Comparison of ENCODE assay signal across 8 cellular contexts in the genomic region with DNA sequence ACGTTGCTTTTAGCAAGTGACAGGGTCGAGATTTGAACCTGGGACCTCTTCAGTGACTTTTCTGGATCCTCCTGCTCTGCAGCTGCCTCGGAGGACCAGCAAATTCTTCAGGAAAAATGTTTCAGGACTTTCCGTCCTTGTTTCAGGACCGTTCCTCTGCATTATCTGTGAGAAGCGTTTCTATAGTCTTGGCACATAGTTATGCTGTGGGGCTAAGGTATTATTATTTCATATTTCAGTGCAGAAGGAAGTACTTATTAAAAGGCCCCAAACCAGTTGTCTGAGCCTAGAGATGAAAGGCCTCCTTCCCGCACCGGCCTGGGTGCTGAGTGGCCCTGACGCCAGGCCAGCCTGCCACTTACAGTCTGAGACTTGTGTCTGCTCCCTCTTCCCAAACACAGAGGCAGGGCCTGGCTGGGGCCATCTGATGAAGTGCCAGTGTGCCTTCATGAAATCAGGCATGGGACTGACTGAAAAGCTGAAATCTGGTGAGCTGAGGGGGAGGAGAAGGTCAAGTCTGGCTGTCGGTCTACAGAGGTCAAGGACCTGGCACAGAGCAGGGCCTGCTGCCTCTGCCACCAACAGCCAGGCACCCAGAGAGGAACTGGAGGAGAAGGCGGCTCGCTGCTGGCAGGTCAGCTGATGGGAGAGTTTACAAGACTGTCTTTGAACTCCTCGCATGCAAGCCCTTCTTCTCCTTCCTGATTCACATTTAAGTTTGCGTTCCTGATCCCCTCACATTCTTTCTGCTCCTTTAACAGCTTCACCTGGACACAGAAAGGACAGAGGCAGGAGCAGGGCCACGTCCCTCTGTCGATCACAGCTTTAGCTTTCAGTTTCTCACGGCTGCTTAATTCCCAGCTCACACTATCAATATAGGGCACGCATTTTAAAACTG. TPM values are rescaled to one million over a fixed set of nuclear protein-coding genes. Genes with fewer than 3 reads are reported as not detected.
DNase-seq lines count a peak whose midpoint lies in the region; ATAC-seq and TF ChIP-seq lines count a peak whose summit lies in the region.

No MANE protein-coding gene starts in this region.

- CTCF ChIA-PET in MCF 10A (lab: Yijun Ruan, JAX): interaction anchor here (0.6 kb wide), 4 partner anchors 7 to 234 kb away, joined by 3 read pairs; no protein-coding TSS in a partner anchor

- H3K27ac ChIP-seq in breast epithelium: peak overlapping the region; percentile 81 to 84

- H3K4me1 ChIP-seq in breast epithelium: peaks cover 0 to 3% of the 10 kb centered on the region in 2 donors

- no peaks in the 10 kb centered on the region for H3K9me3 Mint-ChIP-seq in MCF 10A (ENCODE audit: unreplicated experiment)
- H3K9me3 Mint-ChIP-seq in endothelial cell (ENCODE audit: unreplicated experiment): no peaks in the 10 kb centered on the region
- no peaks in the 10 kb centered on the region for H3K9me3 Mint-ChIP-seq in naive thymus-derived CD8-positive, alpha-beta T cell

- intact Hi-C loops in breast epithelium (cut with DNase I; ENCODE audit: low total_unique reads): no loop called here
- intact Hi-C loops in MCF 10A (cut with micrococcal nuclease): no loop called here

- ATAC-seq in HG03045 (IDR thresholded peaks at IDR 0.05; ENCODE audit: unreplicated experiment): peak; percentile 86
- ATAC-seq in T-helper 17 cell: peak; percentile 77
- ATAC-seq in naive thymus-derived CD8-positive, alpha-beta T cell: peak; percentile 69 to 91

- H3K27me3 ChIP-seq in breast epithelium: no peaks in the 10 kb centered on the region

- H3K4me3 Mint-ChIP-seq in MCF 10A (ENCODE audit: unreplicated experiment) (no peak overlapping the region), T-helper 17 cell (peak overlapping the region; percentile 88), endothelial cell (ENCODE audit: unreplicated experiment) (no peak overlapping the region)
- peak overlapping the region; percentile 78 to 94 (median 90) for H3K4me3 Mint-ChIP-seq in naive thymus-derived CD8-positive, alpha-beta T cell

- H3K36me3 Mint-ChIP-seq in MCF 10A (ENCODE audit: insufficient read depth, unreplicated experiment) (no peaks in the 10 kb centered on the region), T-helper 17 cell (ENCODE audit: low read depth) (no peaks in the 10 kb centered on the region), endothelial cell (ENCODE audit: low read depth, unreplicated experiment) (no peaks in the 10 kb centered on the region)
- H3K36me3 Mint-ChIP-seq in naive thymus-derived CD8-positive, alpha-beta T cell: no peaks in the 10 kb centered on the region

- H3K9me3 ChIP-seq in breast epithelium (no peaks in the 10 kb centered on the region), T-helper 17 cell (ENCODE audit: control insufficient read depth, low read length, poor library complexity, severe bottlenecking) (no peaks in the 10 kb centered on the region)

- H3K4me1 Mint-ChIP-seq in MCF 10A (ENCODE audit: insufficient read depth, unreplicated experiment): no peaks in the 10 kb centered on the region
- H3K4me1 Mint-ChIP-seq in T-helper 17 cell: peaks cover 11% of the 10 kb centered on the region
- H3K4me1 Mint-ChIP-seq in endothelial cell (ENCODE audit: unreplicated experiment): peaks cover 42% of the 10 kb centered on the region
- peaks cover 10 to 22% (median 13%) of the 10 kb centered on the region in 4 donors for H3K4me1 Mint-ChIP-seq in naive thymus-derived CD8-positive, alpha-beta T cell

- H3K27ac Mint-ChIP-seq in MCF 10A (ENCODE audit: low read depth, unreplicated experiment) (no peak overlapping the region), T-helper 17 cell (peak overlapping the region; percentile 91), endothelial cell (ENCODE audit: unreplicated experiment) (peak overlapping the region; percentile 30)
- peak overlapping the region; percentile 85 to 97 (median 94) for H3K27ac Mint-ChIP-seq in naive thymus-derived CD8-positive, alpha-beta T cell

- no TSS peak for BruUV-seq in MCF 10A (replicated peaks; lab: Mats Ljungman, UMichigan)

- POLR2A ChIA-PET in MCF 10A (lab: Yijun Ruan, JAX): interaction anchor here (1.0 kb wide), 1 partner anchor 14 kb away, joined by 6 read pairs; no protein-coding TSS in a partner anchor
- POLR2A ChIA-PET in naive thymus-derived CD8-positive, alpha-beta T cell (lab: Charles Lee): interaction anchor here (1.1 kb wide), 1 partner anchor 11 kb away, joined by 5 read pairs; no protein-coding TSS in a partner anchor

- peak overlapping the region; percentile 31 to 49 (median 33) for H3K4me3 ChIP-seq in breast epithelium

- no peak for TF ChIP-seq CTCF in breast epithelium (IDR thresholded peaks at IDR 0.05)
- TF ChIP-seq CTCF in MCF 10A (IDR thresholded peaks at IDR 0.05; ENCODE audit: unreplicated experiment): no peak
- no peak for TF ChIP-seq CTCF in endothelial cell (IDR thresholded peaks at IDR 0.05; ENCODE audit: unreplicated experiment)

- H3K27me3 Mint-ChIP-seq in MCF 10A (ENCODE audit: insufficient read depth, unreplicated experiment) (no peaks in the 10 kb centered on the region), T-helper 17 cell (no peaks in the 10 kb centered on the region), endothelial cell (ENCODE audit: unreplicated experiment) (peaks cover 8% of the 10 kb centered on the region)
- H3K27me3 Mint-ChIP-seq in naive thymus-derived CD8-positive, alpha-beta T cell: peaks cover 0 to 8% (median 0%) of the 10 kb centered on the region in 5 donors

- no peak for TF ChIP-seq POLR2A in breast epithelium (IDR thresholded peaks at IDR 0.05)

- DNase-seq in breast epithelium (ENCODE audit: low spot score in 2 of 2) (no peak), MCF 10A (ENCODE audit: unreplicated experiment) (no peak), T-helper 17 cell (no peak), endothelial cell (ENCODE audit: low spot score) (no peak), NCI-H1105 treated with DMSO at 0.1 percent for 48 hours (lab: John Stamatoyannopoulos, UW) (no peak)
- peak in 4 of 10 donors; percentile 10 to 31 (median 26) for DNase-seq in naive thymus-derived CD8-positive, alpha-beta T cell
- DNase-seq in stimulated activated CD4-positive, alpha-beta T cell treated with anti-CD3 and anti-CD28 coated beads, Interleukin-4, amount 100 ng/mL, for 4 hours: no peak

- no peaks in the 10 kb centered on the region for H3K36me3 ChIP-seq in breast epithelium

RNA-seq across cellular contexts. Expression of gene QKI, which starts 8.9 kb away (rescaled TPM):
- total RNA-seq in breast epithelium (100 to 1,000 TPM; 158 to 304 (median 172) TPM), MCF 10A (2022) (272 and 295 TPM in 2 replicates), T-helper 17 cell (10 to 100 TPM; 87.4 to 95.3 TPM), endothelial cell (ENCODE audit: unreplicated experiment) (326 TPM)
- total RNA-seq in naive thymus-derived CD8-positive, alpha-beta T cell: 10 to 100 TPM; 64.0 to 65.7 TPM
- 10 to 100 TPM in 2 of 3 donors, 1 to 10 TPM in 1; 8.8 to 36.0 (median 29.6) TPM for polyA plus RNA-seq in naive thymus-derived CD8-positive, alpha-beta T cell

Comparison
In these comparisons a context has a peak if more than half of its experiments do, and no peak if none do; other contexts are left out.
1. H3K4me3 Mint-ChIP-seq: peak in T-helper 17 cell (single experiment) and naive thymus-derived CD8-positive, alpha-beta T cell (10 of 10); none in MCF 10A (single experiment) and endothelial cell (single experiment).
2. Peak in every context shown above with its lines, with median percentiles within 50 percentile points of each other: ATAC-seq.